18 cellular contexts compared by ENCODE assay signal in genomic region chr12:6192604-6193380, GRCh38. TPM values are rescaled to one million over a fixed set of nuclear protein-coding genes. Genes with fewer than 3 reads are reported as not detected.
DNase-seq lines count a peak whose midpoint lies in the region; ATAC-seq and TF ChIP-seq lines count a peak whose summit lies in the region.
"Had no signal": no experiment of that assay in that cellular context is flagged by ENCODE, and none has a peak within 500 bp of the region (broad histone marks: within the 10 kb centered on the region; RNA-seq: fewer than 3 reads in every experiment).

No MANE protein-coding gene starts in this region.

- H3K27ac ChIP-seq in lower lobe of right lung: no peak overlapping the region
- H3K27ac ChIP-seq in esophagus muscularis mucosa (replicated peaks in 1 of 4): no peak overlapping the region
- no peak overlapping the region for H3K27ac ChIP-seq in tibial artery
- H3K27ac ChIP-seq: RWPE1 had no signal

- H3K27me3 Mint-ChIP-seq in activated T-helper 1 cell treated with anti-CD3 and anti-CD28 coated beads, Interleukin-12 subunit alpha, Interleukin-12 subunit beta, Interleukin-2, Interleukin-4 antibody, amounts not matched to agents 30 ng/mL and 10 ng/mL and 1 ng/mL, durations not matched to agents 14 hours and 24 hours and 36 hours (ENCODE audit: insufficient read depth): peaks cover 18% of the 10 kb centered on the region
- H3K27me3 Mint-ChIP-seq in natural killer cell treated with Interleukin-12 subunit alpha and Interleukin-12 subunit beta and Interleukin-15 and Interleukin-18, amount 100 ng/mL, for 72 hours: peaks cover 23 to 39% of the 10 kb centered on the region in 2 donors

- TF ChIP-seq CTCF in lower lobe of right lung (IDR thresholded peaks at IDR 0.05): no peak
- TF ChIP-seq CTCF in esophagus muscularis mucosa (IDR thresholded peaks at IDR 0.05): no peak
- TF ChIP-seq CTCF in tibial artery (IDR thresholded peaks at IDR 0.05): no peak

- ATAC-seq in lower lobe of right lung: peak; percentile 13 to 39
- no peak for ATAC-seq in natural killer cell treated with Interleukin-12 subunit alpha and Interleukin-12 subunit beta and Interleukin-15 and Interleukin-18, amount 100 ng/mL, for 72 hours

- no peak for TF ChIP-seq POLR2A in esophagus muscularis mucosa (IDR thresholded peaks at IDR 0.05; ENCODE audit: low read depth)

- H3K4me1 Mint-ChIP-seq in activated T-helper 1 cell treated with anti-CD3 and anti-CD28 coated beads, Interleukin-12 subunit alpha, Interleukin-12 subunit beta, Interleukin-2, Interleukin-4 antibody, amounts not matched to agents 30 ng/mL and 10 ng/mL and 1 ng/mL, durations not matched to agents 14 hours and 24 hours and 36 hours (ENCODE audit: low read depth): peaks cover 15% of the 10 kb centered on the region
- peaks cover 10 to 12% of the 10 kb centered on the region in 2 donors for H3K4me1 Mint-ChIP-seq in natural killer cell treated with Interleukin-12 subunit alpha and Interleukin-12 subunit beta and Interleukin-15 and Interleukin-18, amount 100 ng/mL, for 72 hours (ENCODE audit: low read depth in 2 of 2)

- H3K36me3 ChIP-seq in lower lobe of right lung (no peaks in the 10 kb centered on the region), esophagus muscularis mucosa (no peaks in the 10 kb centered on the region), tibial artery (no peaks in the 10 kb centered on the region)

- no peak for TF ChIP-seq EP300 in esophagus muscularis mucosa (IDR thresholded peaks at IDR 0.05)

- H3K4me1 ChIP-seq in lower lobe of right lung (peaks cover 28% of the 10 kb centered on the region), esophagus muscularis mucosa (peaks cover 6 to 30% (median 24%) of the 10 kb centered on the region in 4 donors), tibial artery (peaks cover 0 to 15% (median 7%) of the 10 kb centered on the region in 4 donors)

- no peak overlapping the region for H3K4me3 Mint-ChIP-seq in activated T-helper 1 cell treated with anti-CD3 and anti-CD28 coated beads, Interleukin-12 subunit alpha, Interleukin-12 subunit beta, Interleukin-2, Interleukin-4 antibody, amounts not matched to agents 30 ng/mL and 10 ng/mL and 1 ng/mL, durations not matched to agents 14 hours and 24 hours and 36 hours
- H3K4me3 Mint-ChIP-seq in natural killer cell treated with Interleukin-12 subunit alpha and Interleukin-12 subunit beta and Interleukin-15 and Interleukin-18, amount 100 ng/mL, for 72 hours: no peak overlapping the region

- DNase-seq in SIG-M5 treated with dmso at 0.1 percent for 504 hours (lab: John Stamatoyannopoulos, UW; ENCODE audit: unreplicated experiment) (peak; percentile 21), SIG-M5 (lab: John Stamatoyannopoulos, UW) (no peak), lower lobe of right lung (no peak), NCI-H2107 (lab: John Stamatoyannopoulos, UW) (no peak), esophagus muscularis mucosa (ENCODE audit: extremely low spot score) (no peak), tibial artery (no peak)
- DNase-seq in activated T-helper 1 cell treated with anti-CD3 and anti-CD28 coated beads, Interleukin-12 subunit alpha, Interleukin-12 subunit beta, Interleukin-2, Interleukin-4 antibody, amounts not matched to agents 30 ng/mL and 10 ng/mL and 1 ng/mL, durations not matched to agents 14 hours and 24 hours and 36 hours (ENCODE audit: low spot score): no peak
- no peak for DNase-seq in natural killer cell treated with Interleukin-12 subunit alpha and Interleukin-12 subunit beta and Interleukin-15 and Interleukin-18, amount 100 ng/mL, for 72 hours (ENCODE audit: low spot score)
- DNase-seq: 8988T, C1 segment of cervical spinal cord, Caco-2, HCEC 1CT, NCI-H1048, NCI-H345, NCI-H526 treated with DMSO at 0.1 percent for 48 hours had no signal

- no peaks in the 10 kb centered on the region for H3K27me3 ChIP-seq in lower lobe of right lung (ENCODE audit: low read depth)
- H3K27me3 ChIP-seq in esophagus muscularis mucosa: no peaks in the 10 kb centered on the region
- H3K27me3 ChIP-seq in tibial artery: no peaks in the 10 kb centered on the region

- 95% methylated on average over 13 of the region's 13 CpGs for WGBS in esophagus muscularis mucosa

- peak overlapping the region; percentile 5 for H3K27ac Mint-ChIP-seq in activated T-helper 1 cell treated with anti-CD3 and anti-CD28 coated beads, Interleukin-12 subunit alpha, Interleukin-12 subunit beta, Interleukin-2, Interleukin-4 antibody, amounts not matched to agents 30 ng/mL and 10 ng/mL and 1 ng/mL, durations not matched to agents 14 hours and 24 hours and 36 hours
- no peak overlapping the region for H3K27ac Mint-ChIP-seq in natural killer cell treated with Interleukin-12 subunit alpha and Interleukin-12 subunit beta and Interleukin-15 and Interleukin-18, amount 100 ng/mL, for 72 hours
- H3K27ac Mint-ChIP-seq: IgD-negative memory B cell had no signal

- no peaks in the 10 kb centered on the region for H3K9me3 ChIP-seq in lower lobe of right lung
- no peaks in the 10 kb centered on the region for H3K9me3 ChIP-seq in esophagus muscularis mucosa
- H3K9me3 ChIP-seq in tibial artery: no peaks in the 10 kb centered on the region
- H3K9me3 ChIP-seq: Caco-2 had no signal

- H3K4me3 ChIP-seq in lower lobe of right lung (no peak overlapping the region), esophagus muscularis mucosa (no peak overlapping the region), tibial artery (no peak overlapping the region)

- H3K36me3 Mint-ChIP-seq in activated T-helper 1 cell treated with anti-CD3 and anti-CD28 coated beads, Interleukin-12 subunit alpha, Interleukin-12 subunit beta, Interleukin-2, Interleukin-4 antibody, amounts not matched to agents 30 ng/mL and 10 ng/mL and 1 ng/mL, durations not matched to agents 14 hours and 24 hours and 36 hours (ENCODE audit: low read depth): no peaks in the 10 kb centered on the region
- no peaks in the 10 kb centered on the region for H3K36me3 Mint-ChIP-seq in natural killer cell treated with Interleukin-12 subunit alpha and Interleukin-12 subunit beta and Interleukin-15 and Interleukin-18, amount 100 ng/mL, for 72 hours
- H3K36me3 Mint-ChIP-seq: IgD-negative memory B cell had no signal

- no peaks in the 10 kb centered on the region for H3K9me3 Mint-ChIP-seq in activated T-helper 1 cell treated with anti-CD3 and anti-CD28 coated beads, Interleukin-12 subunit alpha, Interleukin-12 subunit beta, Interleukin-2, Interleukin-4 antibody, amounts not matched to agents 30 ng/mL and 10 ng/mL and 1 ng/mL, durations not matched to agents 14 hours and 24 hours and 36 hours
- H3K9me3 Mint-ChIP-seq in natural killer cell treated with Interleukin-12 subunit alpha and Interleukin-12 subunit beta and Interleukin-15 and Interleukin-18, amount 100 ng/mL, for 72 hours: no peaks in the 10 kb centered on the region
- H3K9me3 Mint-ChIP-seq: IgD-negative memory B cell had no signal

- intact Hi-C loops in activated T-helper 1 cell treated with anti-CD3 and anti-CD28 coated beads, Interleukin-12 subunit alpha, Interleukin-12 subunit beta, Interleukin-2, Interleukin-4 antibody, amounts not matched to agents 30 ng/mL and 10 ng/mL and 1 ng/mL, durations not matched to agents 14 hours and 24 hours and 36 hours (cut with micrococcal nuclease): loop anchor here (10.0 kb wide), 1 partner anchor 208 kb away; no protein-coding TSS in a partner anchor
- intact Hi-C loops in lower lobe of right lung (cut with DNase I) (no loop called here), esophagus muscularis mucosa (cut with DNase I) (no loop called here), tibial artery (cut with DNase I; ENCODE audit: low total_unique reads) (no loop called here)

RNA-seq across cellular contexts. Expression of gene CD9, which starts 7.4 kb away (rescaled TPM):
- total RNA-seq in activated T-helper 1 cell treated with anti-CD3 and anti-CD28 coated beads, Interleukin-12 subunit alpha, Interleukin-12 subunit beta, Interleukin-2, Interleukin-4 antibody, amounts not matched to agents 30 ng/mL and 10 ng/mL and 1 ng/mL, durations not matched to agents 14 hours and 24 hours and 36 hours: 47.4 and 50.9 TPM in 2 replicates
- 437 TPM for total RNA-seq in lower lobe of right lung
- total RNA-seq in esophagus muscularis mucosa: 100 to 1,000 TPM; 349 to 416 (median 399) TPM
- 1 to 10 TPM; 1.1 to 3.3 TPM for total RNA-seq in natural killer cell treated with Interleukin-12 subunit alpha and Interleukin-12 subunit beta and Interleukin-15 and Interleukin-18, amount 100 ng/mL, for 72 hours
- total RNA-seq: OCI-LY7 had no signal

Comparison
In these comparisons a context has a peak if more than half of its experiments do, and no peak if none do; other contexts are left out.
1. ATAC-seq: peak in lower lobe of right lung (2 of 2); none in natural killer cell treated with Interleukin-12 subunit alpha and Interleukin-12 subunit beta and Interleukin-15 and Interleukin-18, amount 100 ng/mL, for 72 hours (0 of 2).
2. RNA of gene CD9, which starts 7.4 kb away (total RNA-seq): 437 TPM in lower lobe of right lung (single experiment), 349 to 416 TPM in esophagus muscularis mucosa and 47.4 to 50.9 TPM in activated T-helper 1 cell treated with anti-CD3 and anti-CD28 coated beads, Interleukin-12 subunit alpha, Interleukin-12 subunit beta, Interleukin-2, Interleukin-4 antibody, amounts not matched to agents 30 ng/mL and 10 ng/mL and 1 ng/mL, durations not matched to agents 14 hours and 24 hours and 36 hours; 1.1 to 3.3 TPM in natural killer cell treated with Interleukin-12 subunit alpha and Interleukin-12 subunit beta and Interleukin-15 and Interleukin-18, amount 100 ng/mL, for 72 hours; every median in the first group is over 10 times any median in the second.